ENCODE assay signal across 1 cellular context in genomic region chr7:106064836-106065559, GRCh38.
TF ChIP-seq lines count a peak whose summit lies in the region.

No MANE protein-coding gene starts in this region.

TF ChIP-seq in WTC11, 78 proteins besides CTCF, POLR2A, EP300 and RAD21 (continued from another document):
- TF ChIP-seq ARID4B (CRISPR knock-in tag; IDR thresholded peaks at IDR 0.05; ENCODE audit: borderline replicate concordance) (no peak), MYBL2 (CRISPR knock-in tag; IDR thresholded peaks at IDR 0.05) (no peak), ZBTB43 (CRISPR knock-in tag; IDR thresholded peaks at IDR 0.05) (no peak), E2F5 (CRISPR knock-in tag; IDR thresholded peaks at IDR 0.05) (no peak), GABPB1 (CRISPR knock-in tag; IDR thresholded peaks at IDR 0.05) (no peak), RORB (CRISPR knock-in tag; IDR thresholded peaks at IDR 0.05) (no peak), ZNF138 (CRISPR knock-in tag; conservative IDR thresholded peaks at IDR 0.05) (no peak), GTF2I (CRISPR knock-in tag; conservative IDR thresholded peaks at IDR 0.05) (no peak), PREB (CRISPR knock-in tag; IDR thresholded peaks at IDR 0.05; ENCODE audit: borderline replicate concordance) (no peak)
- TF ChIP-seq, protein P1, sequence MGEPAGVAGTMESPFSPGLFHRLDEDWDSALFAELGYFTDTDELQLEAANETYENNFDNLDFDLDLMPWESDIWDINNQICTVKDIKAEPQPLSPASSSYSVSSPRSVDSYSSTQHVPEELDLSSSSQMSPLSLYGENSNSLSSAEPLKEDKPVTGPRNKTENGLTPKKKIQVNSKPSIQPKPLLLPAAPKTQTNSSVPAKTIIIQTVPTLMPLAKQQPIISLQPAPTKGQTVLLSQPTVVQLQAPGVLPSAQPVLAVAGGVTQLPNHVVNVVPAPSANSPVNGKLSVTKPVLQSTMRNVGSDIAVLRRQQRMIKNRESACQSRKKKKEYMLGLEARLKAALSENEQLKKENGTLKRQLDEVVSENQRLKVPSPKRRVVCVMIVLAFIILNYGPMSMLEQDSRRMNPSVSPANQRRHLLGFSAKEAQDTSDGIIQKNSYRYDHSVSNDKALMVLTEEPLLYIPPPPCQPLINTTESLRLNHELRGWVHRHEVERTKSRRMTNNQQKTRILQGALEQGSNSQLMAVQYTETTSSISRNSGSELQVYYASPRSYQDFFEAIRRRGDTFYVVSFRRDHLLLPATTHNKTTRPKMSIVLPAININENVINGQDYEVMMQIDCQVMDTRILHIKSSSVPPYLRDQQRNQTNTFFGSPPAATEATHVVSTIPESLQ (CRISPR knock-in tag; IDR thresholded peaks at IDR 0.05), result no peak
